In the genomic region with DNA sequence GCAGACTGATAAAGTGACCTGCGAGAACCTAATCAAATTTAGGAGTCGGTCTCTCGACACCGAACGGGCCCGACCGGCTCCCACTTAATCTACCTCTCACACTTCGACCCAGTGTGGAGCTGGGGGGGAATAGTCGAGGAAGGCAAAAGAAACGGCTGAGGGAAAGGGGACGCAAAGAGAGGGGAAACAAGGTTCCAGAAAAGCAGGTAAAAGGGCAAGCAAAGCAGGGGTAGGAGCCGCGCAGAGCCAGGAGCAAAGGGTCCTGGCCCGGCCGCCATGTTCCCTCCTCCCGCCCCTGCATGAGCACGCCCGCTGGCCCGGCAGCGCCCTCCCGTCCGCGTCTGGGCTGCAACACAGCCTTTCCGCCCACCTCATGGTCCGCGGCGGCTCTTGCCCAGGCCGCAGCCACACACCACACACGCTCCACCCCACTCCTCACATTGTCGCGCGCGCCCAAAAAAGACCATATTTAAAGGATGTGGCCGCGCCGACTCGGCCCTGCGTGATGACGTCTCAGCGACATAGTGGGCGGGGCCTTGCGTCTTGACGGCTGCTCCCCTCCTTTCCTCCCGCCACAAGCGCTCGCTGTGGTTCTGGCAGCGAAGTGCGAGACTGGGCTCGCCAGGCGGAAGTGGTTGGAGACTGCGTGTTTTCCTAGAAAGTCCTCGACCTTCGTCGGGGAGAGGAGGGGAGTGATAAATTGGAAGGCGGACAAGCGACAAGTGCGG, we compare ENCODE assay signal across 1 cellular context.
TF ChIP-seq lines count a peak whose summit lies in the region.

A gene with protein sequence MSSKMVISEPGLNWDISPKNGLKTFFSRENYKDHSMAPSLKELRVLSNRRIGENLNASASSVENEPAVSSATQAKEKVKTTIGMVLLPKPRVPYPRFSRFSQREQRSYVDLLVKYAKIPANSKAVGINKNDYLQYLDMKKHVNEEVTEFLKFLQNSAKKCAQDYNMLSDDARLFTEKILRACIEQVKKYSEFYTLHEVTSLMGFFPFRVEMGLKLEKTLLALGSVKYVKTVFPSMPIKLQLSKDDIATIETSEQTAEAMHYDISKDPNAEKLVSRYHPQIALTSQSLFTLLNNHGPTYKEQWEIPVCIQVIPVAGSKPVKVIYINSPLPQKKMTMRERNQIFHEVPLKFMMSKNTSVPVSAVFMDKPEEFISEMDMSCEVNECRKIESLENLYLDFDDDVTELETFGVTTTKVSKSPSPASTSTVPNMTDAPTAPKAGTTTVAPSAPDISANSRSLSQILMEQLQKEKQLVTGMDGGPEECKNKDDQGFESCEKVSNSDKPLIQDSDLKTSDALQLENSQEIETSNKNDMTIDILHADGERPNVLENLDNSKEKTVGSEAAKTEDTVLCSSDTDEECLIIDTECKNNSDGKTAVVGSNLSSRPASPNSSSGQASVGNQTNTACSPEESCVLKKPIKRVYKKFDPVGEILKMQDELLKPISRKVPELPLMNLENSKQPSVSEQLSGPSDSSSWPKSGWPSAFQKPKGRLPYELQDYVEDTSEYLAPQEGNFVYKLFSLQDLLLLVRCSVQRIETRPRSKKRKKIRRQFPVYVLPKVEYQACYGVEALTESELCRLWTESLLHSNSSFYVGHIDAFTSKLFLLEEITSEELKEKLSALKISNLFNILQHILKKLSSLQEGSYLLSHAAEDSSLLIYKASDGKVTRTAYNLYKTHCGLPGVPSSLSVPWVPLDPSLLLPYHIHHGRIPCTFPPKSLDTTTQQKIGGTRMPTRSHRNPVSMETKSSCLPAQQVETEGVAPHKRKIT (minus strand): TSS at position 510 of the 728 bp plus-strand sequence. CDS start 1,165 bp downstream, outside the sequence.

TF ChIP-seq in HEK293, 187 proteins besides CTCF, POLR2A, EP300 and RAD21 (continued from another document and continues in another):
- TF ChIP-seq, protein P1, sequence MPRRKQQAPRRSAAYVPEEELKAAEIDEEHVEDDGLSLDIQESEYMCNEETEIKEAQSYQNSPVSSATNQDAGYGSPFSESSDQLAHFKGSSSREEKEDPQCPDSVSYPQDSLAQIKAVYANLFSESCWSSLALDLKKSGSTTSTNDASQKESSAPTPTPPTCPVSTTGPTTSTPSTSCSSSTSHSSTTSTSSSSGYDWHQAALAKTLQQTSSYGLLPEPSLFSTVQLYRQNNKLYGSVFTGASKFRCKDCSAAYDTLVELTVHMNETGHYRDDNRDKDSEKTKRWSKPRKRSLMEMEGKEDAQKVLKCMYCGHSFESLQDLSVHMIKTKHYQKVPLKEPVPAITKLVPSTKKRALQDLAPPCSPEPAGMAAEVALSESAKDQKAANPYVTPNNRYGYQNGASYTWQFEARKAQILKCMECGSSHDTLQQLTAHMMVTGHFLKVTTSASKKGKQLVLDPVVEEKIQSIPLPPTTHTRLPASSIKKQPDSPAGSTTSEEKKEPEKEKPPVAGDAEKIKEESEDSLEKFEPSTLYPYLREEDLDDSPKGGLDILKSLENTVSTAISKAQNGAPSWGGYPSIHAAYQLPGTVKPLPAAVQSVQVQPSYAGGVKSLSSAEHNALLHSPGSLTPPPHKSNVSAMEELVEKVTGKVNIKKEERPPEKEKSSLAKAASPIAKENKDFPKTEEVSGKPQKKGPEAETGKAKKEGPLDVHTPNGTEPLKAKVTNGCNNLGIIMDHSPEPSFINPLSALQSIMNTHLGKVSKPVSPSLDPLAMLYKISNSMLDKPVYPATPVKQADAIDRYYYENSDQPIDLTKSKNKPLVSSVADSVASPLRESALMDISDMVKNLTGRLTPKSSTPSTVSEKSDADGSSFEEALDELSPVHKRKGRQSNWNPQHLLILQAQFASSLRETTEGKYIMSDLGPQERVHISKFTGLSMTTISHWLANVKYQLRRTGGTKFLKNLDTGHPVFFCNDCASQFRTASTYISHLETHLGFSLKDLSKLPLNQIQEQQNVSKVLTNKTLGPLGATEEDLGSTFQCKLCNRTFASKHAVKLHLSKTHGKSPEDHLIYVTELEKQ (tag by site-specific recombination; IDR thresholded peaks at IDR 0.05; ENCODE audit: borderline replicate concordance), result no peak
- TF ChIP-seq, protein P2, sequence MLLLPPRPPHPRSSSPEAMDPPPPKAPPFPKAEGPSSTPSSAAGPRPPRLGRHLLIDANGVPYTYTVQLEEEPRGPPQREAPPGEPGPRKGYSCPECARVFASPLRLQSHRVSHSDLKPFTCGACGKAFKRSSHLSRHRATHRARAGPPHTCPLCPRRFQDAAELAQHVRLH (tag by site-specific recombination; IDR thresholded peaks at IDR 0.05), result no peak
- TF ChIP-seq ZNF426 (tag by site-specific recombination; IDR thresholded peaks at IDR 0.05) (no peak), ZNF202 (tag by site-specific recombination; IDR thresholded peaks at IDR 0.05; ENCODE audit: borderline replicate concordance) (no peak), ZNF211 (tag by site-specific recombination; IDR thresholded peaks at IDR 0.05; ENCODE audit: low read depth) (no peak), GLIS1 (tag by site-specific recombination; IDR thresholded peaks at IDR 0.05) (no peak), ZNF24 (tag by site-specific recombination; IDR thresholded peaks at IDR 0.05) (peak; percentile 24; the same call in 1 of the 2 replicates), ZNF510 (tag by site-specific recombination; IDR thresholded peaks at IDR 0.05; ENCODE audit: insufficient replicate concordance) (no peak), ZNF248 (tag by site-specific recombination; IDR thresholded peaks at IDR 0.05) (no peak), SALL2 (tag by site-specific recombination; IDR thresholded peaks at IDR 0.05; ENCODE audit: borderline replicate concordance) (no peak), ZNF311 (tag by site-specific recombination; IDR thresholded peaks at IDR 0.05; ENCODE audit: borderline replicate concordance) (no peak), ZNF175 (tag by site-specific recombination; IDR thresholded peaks at IDR 0.05) (no peak), ZBTB8A (tag by site-specific recombination; IDR thresholded peaks at IDR 0.05) (peak; percentile 95), ZNF302 (tag by site-specific recombination; IDR thresholded peaks at IDR 0.05; ENCODE audit: low read depth) (no peak), ZNF239 (tag by site-specific recombination; IDR thresholded peaks at IDR 0.05) (no peak), SP7 (tag by site-specific recombination; IDR thresholded peaks at IDR 0.05) (peak; percentile 82), ZNF514 (tag by site-specific recombination; IDR thresholded peaks at IDR 0.05) (no peak), ZNF404 (tag by site-specific recombination; IDR thresholded peaks at IDR 0.05) (no peak), HOXA7 (CRISPR knock-in tag; IDR thresholded peaks at IDR 0.05; ENCODE audit: borderline replicate concordance) (no peak), EGR2 (tag by site-specific recombination; IDR thresholded peaks at IDR 0.05; ENCODE audit: low read depth) (peak; percentile 89), ZNF776 (tag by site-specific recombination; IDR thresholded peaks at IDR 0.05; ENCODE audit: borderline replicate concordance) (no peak), ZNF19 (tag by site-specific recombination; IDR thresholded peaks at IDR 0.05; ENCODE audit: low read depth) (no peak), ZNF292 (tag by site-specific recombination; IDR thresholded peaks at IDR 0.05; ENCODE audit: borderline replicate concordance, low read depth) (no peak), SP3 (tag by site-specific recombination; IDR thresholded peaks at IDR 0.05) (peak; percentile 89), ZNF585B (tag by site-specific recombination; IDR thresholded peaks at IDR 0.05) (no peak), ZNF341 (tag by site-specific recombination; IDR thresholded peaks at IDR 0.05; ENCODE audit: low read depth) (peak; percentile 28), ZNF350 (tag by site-specific recombination; IDR thresholded peaks at IDR 0.05) (no peak), ZNF138 (tag by site-specific recombination; IDR thresholded peaks at IDR 0.05; ENCODE audit: borderline replicate concordance) (no peak), ZBTB48 (tag by site-specific recombination; IDR thresholded peaks at IDR 0.05) (no peak; the same call in 1 of the 2 replicates)
- TF ChIP-seq, protein P3, sequence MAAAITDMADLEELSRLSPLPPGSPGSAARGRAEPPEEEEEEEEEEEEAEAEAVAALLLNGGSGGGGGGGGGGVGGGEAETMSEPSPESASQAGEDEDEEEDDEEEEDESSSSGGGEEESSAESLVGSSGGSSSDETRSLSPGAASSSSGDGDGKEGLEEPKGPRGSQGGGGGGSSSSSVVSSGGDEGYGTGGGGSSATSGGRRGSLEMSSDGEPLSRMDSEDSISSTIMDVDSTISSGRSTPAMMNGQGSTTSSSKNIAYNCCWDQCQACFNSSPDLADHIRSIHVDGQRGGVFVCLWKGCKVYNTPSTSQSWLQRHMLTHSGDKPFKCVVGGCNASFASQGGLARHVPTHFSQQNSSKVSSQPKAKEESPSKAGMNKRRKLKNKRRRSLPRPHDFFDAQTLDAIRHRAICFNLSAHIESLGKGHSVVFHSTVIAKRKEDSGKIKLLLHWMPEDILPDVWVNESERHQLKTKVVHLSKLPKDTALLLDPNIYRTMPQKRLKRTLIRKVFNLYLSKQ (tag by site-specific recombination; IDR thresholded peaks at IDR 0.05; ENCODE audit: borderline replicate concordance), result no peak
- TF ChIP-seq, protein P4, sequence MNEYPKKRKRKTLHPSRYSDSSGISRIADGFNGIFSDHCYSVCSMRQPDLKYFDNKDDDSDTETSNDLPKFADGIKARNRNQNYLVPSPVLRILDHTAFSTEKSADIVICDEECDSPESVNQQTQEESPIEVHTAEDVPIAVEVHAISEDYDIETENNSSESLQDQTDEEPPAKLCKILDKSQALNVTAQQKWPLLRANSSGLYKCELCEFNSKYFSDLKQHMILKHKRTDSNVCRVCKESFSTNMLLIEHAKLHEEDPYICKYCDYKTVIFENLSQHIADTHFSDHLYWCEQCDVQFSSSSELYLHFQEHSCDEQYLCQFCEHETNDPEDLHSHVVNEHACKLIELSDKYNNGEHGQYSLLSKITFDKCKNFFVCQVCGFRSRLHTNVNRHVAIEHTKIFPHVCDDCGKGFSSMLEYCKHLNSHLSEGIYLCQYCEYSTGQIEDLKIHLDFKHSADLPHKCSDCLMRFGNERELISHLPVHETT (tag by site-specific recombination; IDR thresholded peaks at IDR 0.05), result no peak
- TF ChIP-seq, protein P5, sequence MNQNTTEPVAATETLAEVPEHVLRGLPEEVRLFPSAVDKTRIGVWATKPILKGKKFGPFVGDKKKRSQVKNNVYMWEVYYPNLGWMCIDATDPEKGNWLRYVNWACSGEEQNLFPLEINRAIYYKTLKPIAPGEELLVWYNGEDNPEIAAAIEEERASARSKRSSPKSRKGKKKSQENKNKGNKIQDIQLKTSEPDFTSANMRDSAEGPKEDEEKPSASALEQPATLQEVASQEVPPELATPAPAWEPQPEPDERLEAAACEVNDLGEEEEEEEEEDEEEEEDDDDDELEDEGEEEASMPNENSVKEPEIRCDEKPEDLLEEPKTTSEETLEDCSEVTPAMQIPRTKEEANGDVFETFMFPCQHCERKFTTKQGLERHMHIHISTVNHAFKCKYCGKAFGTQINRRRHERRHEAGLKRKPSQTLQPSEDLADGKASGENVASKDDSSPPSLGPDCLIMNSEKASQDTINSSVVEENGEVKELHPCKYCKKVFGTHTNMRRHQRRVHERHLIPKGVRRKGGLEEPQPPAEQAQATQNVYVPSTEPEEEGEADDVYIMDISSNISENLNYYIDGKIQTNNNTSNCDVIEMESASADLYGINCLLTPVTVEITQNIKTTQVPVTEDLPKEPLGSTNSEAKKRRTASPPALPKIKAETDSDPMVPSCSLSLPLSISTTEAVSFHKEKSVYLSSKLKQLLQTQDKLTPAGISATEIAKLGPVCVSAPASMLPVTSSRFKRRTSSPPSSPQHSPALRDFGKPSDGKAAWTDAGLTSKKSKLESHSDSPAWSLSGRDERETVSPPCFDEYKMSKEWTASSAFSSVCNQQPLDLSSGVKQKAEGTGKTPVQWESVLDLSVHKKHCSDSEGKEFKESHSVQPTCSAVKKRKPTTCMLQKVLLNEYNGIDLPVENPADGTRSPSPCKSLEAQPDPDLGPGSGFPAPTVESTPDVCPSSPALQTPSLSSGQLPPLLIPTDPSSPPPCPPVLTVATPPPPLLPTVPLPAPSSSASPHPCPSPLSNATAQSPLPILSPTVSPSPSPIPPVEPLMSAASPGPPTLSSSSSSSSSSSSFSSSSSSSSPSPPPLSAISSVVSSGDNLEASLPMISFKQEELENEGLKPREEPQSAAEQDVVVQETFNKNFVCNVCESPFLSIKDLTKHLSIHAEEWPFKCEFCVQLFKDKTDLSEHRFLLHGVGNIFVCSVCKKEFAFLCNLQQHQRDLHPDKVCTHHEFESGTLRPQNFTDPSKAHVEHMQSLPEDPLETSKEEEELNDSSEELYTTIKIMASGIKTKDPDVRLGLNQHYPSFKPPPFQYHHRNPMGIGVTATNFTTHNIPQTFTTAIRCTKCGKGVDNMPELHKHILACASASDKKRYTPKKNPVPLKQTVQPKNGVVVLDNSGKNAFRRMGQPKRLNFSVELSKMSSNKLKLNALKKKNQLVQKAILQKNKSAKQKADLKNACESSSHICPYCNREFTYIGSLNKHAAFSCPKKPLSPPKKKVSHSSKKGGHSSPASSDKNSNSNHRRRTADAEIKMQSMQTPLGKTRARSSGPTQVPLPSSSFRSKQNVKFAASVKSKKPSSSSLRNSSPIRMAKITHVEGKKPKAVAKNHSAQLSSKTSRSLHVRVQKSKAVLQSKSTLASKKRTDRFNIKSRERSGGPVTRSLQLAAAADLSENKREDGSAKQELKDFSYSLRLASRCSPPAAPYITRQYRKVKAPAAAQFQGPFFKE (tag by site-specific recombination; IDR thresholded peaks at IDR 0.05; ENCODE audit: borderline replicate concordance), result no peak
- TF ChIP-seq, protein P6, sequence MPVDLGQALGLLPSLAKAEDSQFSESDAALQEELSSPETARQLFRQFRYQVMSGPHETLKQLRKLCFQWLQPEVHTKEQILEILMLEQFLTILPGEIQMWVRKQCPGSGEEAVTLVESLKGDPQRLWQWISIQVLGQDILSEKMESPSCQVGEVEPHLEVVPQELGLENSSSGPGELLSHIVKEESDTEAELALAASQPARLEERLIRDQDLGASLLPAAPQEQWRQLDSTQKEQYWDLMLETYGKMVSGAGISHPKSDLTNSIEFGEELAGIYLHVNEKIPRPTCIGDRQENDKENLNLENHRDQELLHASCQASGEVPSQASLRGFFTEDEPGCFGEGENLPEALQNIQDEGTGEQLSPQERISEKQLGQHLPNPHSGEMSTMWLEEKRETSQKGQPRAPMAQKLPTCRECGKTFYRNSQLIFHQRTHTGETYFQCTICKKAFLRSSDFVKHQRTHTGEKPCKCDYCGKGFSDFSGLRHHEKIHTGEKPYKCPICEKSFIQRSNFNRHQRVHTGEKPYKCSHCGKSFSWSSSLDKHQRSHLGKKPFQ (tag by site-specific recombination; IDR thresholded peaks at IDR 0.05), result no peak
- TF ChIP-seq, protein P7, sequence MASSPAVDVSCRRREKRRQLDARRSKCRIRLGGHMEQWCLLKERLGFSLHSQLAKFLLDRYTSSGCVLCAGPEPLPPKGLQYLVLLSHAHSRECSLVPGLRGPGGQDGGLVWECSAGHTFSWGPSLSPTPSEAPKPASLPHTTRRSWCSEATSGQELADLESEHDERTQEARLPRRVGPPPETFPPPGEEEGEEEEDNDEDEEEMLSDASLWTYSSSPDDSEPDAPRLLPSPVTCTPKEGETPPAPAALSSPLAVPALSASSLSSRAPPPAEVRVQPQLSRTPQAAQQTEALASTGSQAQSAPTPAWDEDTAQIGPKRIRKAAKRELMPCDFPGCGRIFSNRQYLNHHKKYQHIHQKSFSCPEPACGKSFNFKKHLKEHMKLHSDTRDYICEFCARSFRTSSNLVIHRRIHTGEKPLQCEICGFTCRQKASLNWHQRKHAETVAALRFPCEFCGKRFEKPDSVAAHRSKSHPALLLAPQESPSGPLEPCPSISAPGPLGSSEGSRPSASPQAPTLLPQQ (tag by site-specific recombination; IDR thresholded peaks at IDR 0.05), result peak; percentile 65
- TF ChIP-seq, protein P8, sequence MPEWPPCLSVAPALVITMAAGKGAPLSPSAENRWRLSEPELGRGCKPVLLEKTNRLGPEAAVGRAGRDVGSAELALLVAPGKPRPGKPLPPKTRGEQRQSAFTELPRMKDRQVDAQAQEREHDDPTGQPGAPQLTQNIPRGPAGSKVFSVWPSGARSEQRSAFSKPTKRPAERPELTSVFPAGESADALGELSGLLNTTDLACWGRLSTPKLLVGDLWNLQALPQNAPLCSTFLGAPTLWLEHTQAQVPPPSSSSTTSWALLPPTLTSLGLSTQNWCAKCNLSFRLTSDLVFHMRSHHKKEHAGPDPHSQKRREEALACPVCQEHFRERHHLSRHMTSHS (tag by site-specific recombination; IDR thresholded peaks at IDR 0.05), result no peak
